ENCODE assay signal across 10 cellular contexts in the genomic region with DNA sequence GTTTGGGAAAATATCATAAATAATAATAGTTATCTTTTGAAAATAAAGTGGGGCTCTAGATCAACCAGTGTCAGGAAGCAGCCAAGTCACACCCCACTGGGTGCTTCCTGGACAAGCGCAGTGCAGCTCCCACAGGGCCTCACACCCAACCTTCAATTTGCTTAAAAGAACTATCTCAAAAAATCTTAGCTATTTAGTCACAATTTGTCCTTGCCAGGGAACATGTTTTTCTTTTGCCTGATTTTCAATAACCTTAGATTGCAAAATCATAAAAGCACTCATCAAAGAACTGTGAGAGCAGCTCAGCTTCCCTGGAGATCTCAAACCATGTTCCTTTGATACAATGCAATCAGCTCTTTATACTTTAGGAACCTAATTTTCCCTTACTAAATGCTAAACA. TPM values are rescaled to one million over a fixed set of nuclear protein-coding genes. Genes with fewer than 3 reads are reported as not detected.
DNase-seq lines count a peak whose midpoint lies in the region; ATAC-seq and TF ChIP-seq lines count a peak whose summit lies in the region.
"Had no signal": no experiment of that assay in that cellular context is flagged by ENCODE, and none has a peak within 500 bp of the region (broad histone marks: within the 10 kb centered on the region; RNA-seq: fewer than 3 reads in every experiment).

No MANE protein-coding gene starts in this region.

- H3K36me3 ChIP-seq in RWPE2 (ENCODE audit: low read depth) = peaks cover 6% of the 10 kb centered on the region; the same call in 1 of the 2 replicates

- H3K4me3 Mint-ChIP-seq in Calu3 (ENCODE audit: low read depth, unreplicated experiment) (no peak overlapping the region), progenitor cell of endocrine pancreas (ENCODE audit: low read depth) (peak overlapping the region; percentile 85)

- ATAC-seq in RWPE2 (ENCODE audit: low read depth) (no peak), HG03469 (IDR thresholded peaks at IDR 0.05; ENCODE audit: unreplicated experiment) (no peak)

- H3K4me3 ChIP-seq in RWPE2 (ENCODE audit: severe bottlenecking) = no peak overlapping the region

- DNase-seq in Calu3 = no peak
- DNase-seq in RWPE2 (ENCODE audit: low spot score) = no peak
- no peak for DNase-seq in epithelial cell of prostate (ENCODE audit: low read depth, low spot score)
- no peak for DNase-seq in progenitor cell of endocrine pancreas (ENCODE audit: low spot score, unreplicated experiment)
- DNase-seq in head of caudate nucleus = no peak
- no peak for DNase-seq in GDM1 (lab: John Stamatoyannopoulos, UW)
- no peak for DNase-seq in CD1c-positive myeloid dendritic cell (ENCODE audit: extremely low spot score)

- H3K4me1 ChIP-seq in RWPE2 (ENCODE audit: insufficient read depth, poor library complexity, severe bottlenecking) = peaks cover 29% of the 10 kb centered on the region

- no TSS peak for BruUV-seq in Calu3 (replicated peaks; lab: Mats Ljungman, UMichigan)

- H3K27me3 Mint-ChIP-seq in Calu3 (ENCODE audit: unreplicated experiment) (no peaks in the 10 kb centered on the region), progenitor cell of endocrine pancreas (no peaks in the 10 kb centered on the region)

- no peak for TF ChIP-seq CTCF in Calu3 (IDR thresholded peaks at IDR 0.05; ENCODE audit: unreplicated experiment)
- TF ChIP-seq CTCF in RWPE2 (IDR thresholded peaks at IDR 0.05; ENCODE audit: poor library complexity, severe bottlenecking) = no peak
- TF ChIP-seq CTCF in progenitor cell of endocrine pancreas (IDR thresholded peaks at IDR 0.05; ENCODE audit: unreplicated experiment) = no peak

- H3K4me1 Mint-ChIP-seq in Calu3 (ENCODE audit: low read depth, unreplicated experiment) (peaks cover 15% of the 10 kb centered on the region), progenitor cell of endocrine pancreas (ENCODE audit: low read depth) (peaks cover 10% of the 10 kb centered on the region)

- H3K36me3 Mint-ChIP-seq in Calu3 (ENCODE audit: insufficient read depth, unreplicated experiment) = peaks cover 29% of the 10 kb centered on the region
- no peaks in the 10 kb centered on the region for H3K36me3 Mint-ChIP-seq in progenitor cell of endocrine pancreas (ENCODE audit: insufficient read depth)

- H3K9me3 ChIP-seq in RWPE2 (ENCODE audit: severe bottlenecking) = no peaks in the 10 kb centered on the region

- H3K27ac Mint-ChIP-seq in Calu3 (ENCODE audit: unreplicated experiment) (peak overlapping the region; percentile 17), progenitor cell of endocrine pancreas (peak overlapping the region; percentile 96)

- H3K27ac ChIP-seq in RWPE2 (ENCODE audit: poor library complexity, severe bottlenecking) = peak overlapping the region; percentile 60
- H3K27ac ChIP-seq in epithelial cell of prostate = peak overlapping the region; percentile 66

- intact Hi-C loops in Calu3 (cut with micrococcal nuclease; ENCODE audit: unreplicated experiment) = no loop called here
- intact Hi-C loops in head of caudate nucleus (cut with DNase I) = no loop called here

- CTCF ChIA-PET in Calu3 (lab: Charles Lee) = interaction anchor here (1.0 to 1.4 kb wide), 2 partner anchors 125 to 167 kb away, joined by 3 to 5 read pairs; partner anchors contain the start of gene HINT3

- H3K9me3 Mint-ChIP-seq in Calu3 (ENCODE audit: low read depth, unreplicated experiment) (no peaks in the 10 kb centered on the region), progenitor cell of endocrine pancreas (ENCODE audit: low read depth) (no peaks in the 10 kb centered on the region)

- no peaks in the 10 kb centered on the region for H3K27me3 ChIP-seq in RWPE2 (ENCODE audit: insufficient read depth, poor library complexity, severe bottlenecking)

RNA-seq across cellular contexts. Expression of gene NCOA7, which starts 1.6 kb away (rescaled TPM):
- total RNA-seq in Calu3 (2022) = 97.1 and 102 TPM in 2 replicates
- 13.6 and 18.0 TPM in 2 replicates for total RNA-seq in progenitor cell of endocrine pancreas

RNA-seq across cellular contexts. Expression of gene HEY2, which starts 39.7 kb away (rescaled TPM):
- total RNA-seq in Calu3 (2022) (0.47 and 0.64 TPM in 2 replicates), progenitor cell of endocrine pancreas (1.4 and 2.3 TPM in 2 replicates)
- total RNA-seq: fibroblast of villous mesenchyme; T-helper 2 cell treated with Interferon-gamma antibody and Interleukin-4, amounts not matched to agents 100 ng/mL and 5 ng/mL, for 36 hours had no signal
